ENCODE assay signal across 10 cellular contexts in the genomic region with DNA sequence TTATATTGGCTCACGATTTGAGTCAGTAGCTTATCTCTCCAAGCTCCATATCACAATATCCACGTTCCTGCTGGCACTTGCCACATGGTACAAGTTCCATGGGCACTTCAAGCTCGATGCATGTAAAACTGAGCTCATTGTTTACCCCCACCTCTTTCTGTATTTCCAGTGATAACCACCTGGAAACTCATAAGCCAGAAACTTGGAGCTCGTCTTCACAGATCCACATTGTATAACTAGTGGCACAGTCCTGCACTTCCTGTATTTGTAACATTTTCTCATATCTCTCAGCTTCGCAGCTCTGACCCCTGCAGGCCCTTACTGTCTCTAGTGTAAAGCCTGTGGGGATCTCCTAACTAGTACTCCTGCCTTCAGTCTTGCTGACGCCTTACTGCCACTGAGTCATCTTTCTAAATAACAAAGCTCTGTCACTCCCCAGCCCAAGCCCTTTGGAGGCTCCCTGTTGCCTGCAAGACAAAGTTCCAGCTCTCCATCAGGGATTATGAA. TPM values are rescaled to one million over a fixed set of nuclear protein-coding genes. Genes with fewer than 3 reads are reported as not detected.
DNase-seq lines count a peak whose midpoint lies in the region; ATAC-seq, FAIRE-seq and TF ChIP-seq lines count a peak whose summit lies in the region.
"Had no signal": no experiment of that assay in that cellular context is flagged by ENCODE, and none has a peak within 500 bp of the region (broad histone marks: within the 10 kb centered on the region; RNA-seq: fewer than 3 reads in every experiment).

No MANE protein-coding gene starts in this region.

- no peaks in the 10 kb centered on the region for H3K36me3 ChIP-seq in K562 (ENCODE audit: control insufficient read depth, insufficient read depth, low read length)

- in situ Hi-C loops in K562 (cut with MboI) = no loop called here

- no peak overlapping the region for H3K4me3 Mint-ChIP-seq in T-helper 1 cell treated with Interleukin-12 subunit alpha and Interleukin-12 subunit beta and Interleukin-4 antibody, amounts not matched to agents 30 μg/mL and 1 μg/mL, for 36 hours

- no peaks in the 10 kb centered on the region for H3K9me3 Mint-ChIP-seq in T-helper 1 cell treated with Interleukin-12 subunit alpha and Interleukin-12 subunit beta and Interleukin-4 antibody, amounts not matched to agents 30 μg/mL and 1 μg/mL, for 36 hours

- H3K4me2 ChIP-seq in K562 (ENCODE audit: insufficient read depth, low read length) = peak overlapping the region; percentile 58

- peaks cover 4% of the 10 kb centered on the region for H3K9me1 ChIP-seq in K562 (ENCODE audit: control insufficient read depth, insufficient read depth, low read length)

- 0 out of 2 replicates have a peak, but pooled peaks cover 3% of the 10 kb centered on the region for H4K20me1 ChIP-seq in K562 (replicated peaks; ENCODE audit: control insufficient read depth, insufficient read depth, low read length)

- POLR2A ChIA-PET in K562 (lab: Yijun Ruan, JAX) = interaction anchor here (0.6 to 1.4 kb wide), 5 partner anchors 10 to 666 kb away, joined by 3 to 4 read pairs (median 3); no protein-coding TSS in a partner anchor

- peaks cover 10% of the 10 kb centered on the region for H3K4me1 Mint-ChIP-seq in T-helper 1 cell treated with Interleukin-12 subunit alpha and Interleukin-12 subunit beta and Interleukin-4 antibody, amounts not matched to agents 30 μg/mL and 1 μg/mL, for 36 hours (ENCODE audit: low read depth)

- H3K36me3 Mint-ChIP-seq in T-helper 1 cell treated with Interleukin-12 subunit alpha and Interleukin-12 subunit beta and Interleukin-4 antibody, amounts not matched to agents 30 μg/mL and 1 μg/mL, for 36 hours (ENCODE audit: low read depth) = no peaks in the 10 kb centered on the region

- peak overlapping the region; percentile 90 for H2AFZ ChIP-seq in K562 (ENCODE audit: low read depth, low read length)

- DNase-seq in T-helper 1 cell (no peak), MV-4-11 (lab: John Stamatoyannopoulos, UW) (peak; percentile 59), K562 (ENCODE audit: extremely low read depth in 1 of 4, low spot score in 3 of 4) (peak; percentile 47 to 72 (median 56)), retinal pigment epithelial cell (ENCODE audit: low read depth) (no peak), LoVo (ENCODE audit: low spot score) (no peak), foreskin melanocyte (no peak)

- TF ChIP-seq POLR2A in K562 (conservative IDR thresholded peaks at IDR 0.05) = no peak

- H3K27ac Mint-ChIP-seq in T-helper 1 cell treated with Interleukin-12 subunit alpha and Interleukin-12 subunit beta and Interleukin-4 antibody, amounts not matched to agents 30 μg/mL and 1 μg/mL, for 36 hours = peak overlapping the region; percentile 12

- TF ChIP-seq CTCF in K562 (IDR thresholded peaks at IDR 0.05 in 2 of 3, conservative IDR thresholded peaks at IDR 0.05 in 1 of 3; ENCODE audit: insufficient read depth in 2 of 3, low read depth in 1 of 3, low read length in 3 of 3) (peak; percentile 35 to 46 (median 39); a peak in 3 of 6 replicates), retinal pigment epithelial cell (conservative IDR thresholded peaks at IDR 0.05; ENCODE audit: low read depth, low read length) (peak; percentile 5)

- H3K27ac ChIP-seq in K562 (ENCODE audit: extremely low read depth, low read depth, low read length) = peak overlapping the region; percentile 44; the same call in 1 of the 3 replicates

- H3K9ac ChIP-seq in K562 (ENCODE audit: insufficient read depth in 1 of 2, low read depth in 2 of 2, low read length in 2 of 2) = no peak overlapping the region

- CTCF ChIA-PET in K562 (lab: Yijun Ruan, JAX; ENCODE audit: low intra/inter-chr PET ratio) = interaction anchor here (0.6 kb wide), 1 partner anchor 18 kb away, joined by 3 read pairs; no protein-coding TSS in a partner anchor

- H3K27me3 ChIP-seq in K562 (ENCODE audit: control insufficient read depth in 2 of 2, insufficient read depth in 2 of 2, low read length in 2 of 2) = peaks cover 21 to 39% of the 10 kb centered on the region in 2 experiments

- TF ChIP-seq RAD21 in K562 (CRISPR knock-in tag; conservative IDR thresholded peaks at IDR 0.05 in 1 of 2, IDR thresholded peaks at IDR 0.05 in 1 of 2) = peak in 1 of 2 experiments; percentile 41; a peak in 2 of 4 replicates

- ATAC-seq in K562 (peak; percentile 92), HG03520 (IDR thresholded peaks at IDR 0.05; ENCODE audit: unreplicated experiment) (no peak)

- no peaks in the 10 kb centered on the region for H3K79me2 ChIP-seq in K562 (ENCODE audit: control insufficient read depth, insufficient read depth, low read length)

- FAIRE-seq in K562 (lab: Jason Lieb, UNC) = peak; percentile 82

- H3K4me1 ChIP-seq in K562 (replicated peaks in 1 of 2; ENCODE audit: control insufficient read depth in 2 of 2, insufficient read depth in 2 of 2, low read length in 2 of 2) = peaks cover 5 to 9% of the 10 kb centered on the region in 2 experiments; a peak in 3 of 5 replicates

- intact Hi-C loops in K562 (cut with micrococcal nuclease) = no loop called here

- H3K27me3 Mint-ChIP-seq in T-helper 1 cell treated with Interleukin-12 subunit alpha and Interleukin-12 subunit beta and Interleukin-4 antibody, amounts not matched to agents 30 μg/mL and 1 μg/mL, for 36 hours (ENCODE audit: low read depth) = no peaks in the 10 kb centered on the region

- 10% methylated on average over 6 of the region's 6 CpGs for WGBS in K562 (ENCODE audit: insufficient coverage, low coverage, missing lambda C conversion rate)

- no peak overlapping the region for H3K4me3 ChIP-seq in K562
- no peak overlapping the region for H3K4me3 ChIP-seq in retinal pigment epithelial cell (ENCODE audit: low read length)

- BruUV-seq in K562 (replicated peaks; lab: Mats Ljungman, UMichigan) = no TSS peak

- H3K9me3 ChIP-seq in K562 (replicated peaks; ENCODE audit: control insufficient read depth, insufficient read depth, low read depth, low read length) = no peaks in the 10 kb centered on the region

- TF ChIP-seq EP300 in K562 (IDR thresholded peaks at IDR 0.05; ENCODE audit: low read length) = no peak

RNA-seq across cellular contexts. Expression of a gene that starts 6.5 kb away (rescaled TPM):
- not detected in 2 replicates for total RNA-seq in K562 (2011; cell fraction: chromatin; rRNA removed; ENCODE audit: low replicate concordance)
- total RNA-seq in K562 (2011; cell fraction: nucleolus; rRNA removed) = not detected in 2 replicates
- not detected in 2 replicates for total RNA-seq in K562 (2011; cell fraction: nucleoplasm; rRNA removed)
- total RNA-seq in K562 (2014; rRNA removed) (not detected in 2 replicates), K562 (2014; rRNA removed; fragmentation: Illumina TruSeq; extraction: Trizol) (not detected in 2 replicates), K562 (2015; rRNA removed; fragmentation: Illumina TruSeq; extraction: Trizol) (not detected in 2 replicates), K562 (2021) (not detected in 2 replicates)
- polyA plus RNA-seq in K562 (2011; rRNA removed) (not detected in 2 replicates), K562 (2014; fragmentation: Illumina TruSeq; extraction: Trizol) (not detected in 2 replicates), K562 (2014; fragmentation: Nextera tagmentation; extraction: Ambion mirVana) (not detected), K562 (2014; rRNA removed) (not detected in 2 replicates)
- polyA plus RNA-seq in K562 (2011; cell fraction: cytosol; rRNA removed) = not detected in 2 replicates
- not detected in 2 replicates for polyA plus RNA-seq in K562 (2011; cell fraction: nucleus; rRNA removed)
- not detected in 2 replicates for polyA plus RNA-seq in K562 (2012)
- polyA minus RNA-seq in K562 (2011; rRNA and poly(A)+ RNA removed) = not detected in 2 replicates
- polyA minus RNA-seq in K562 (2011; cell fraction: cytosol; rRNA and poly(A)+ RNA removed) = not detected in 2 replicates
- polyA minus RNA-seq in K562 (2011; cell fraction: nucleus; rRNA and poly(A)+ RNA removed) = not detected in 2 replicates

RNA-seq across cellular contexts. Expression of a gene that starts 7.4 kb away (rescaled TPM):
- not detected in 2 replicates for total RNA-seq in K562 (2011; cell fraction: chromatin; rRNA removed; ENCODE audit: low replicate concordance)
- not detected in 2 replicates for total RNA-seq in K562 (2011; cell fraction: nucleolus; rRNA removed)
- not detected in 2 replicates for total RNA-seq in K562 (2011; cell fraction: nucleoplasm; rRNA removed)
- total RNA-seq in K562 (2014; rRNA removed) = not detected in 2 replicates
- total RNA-seq in K562 (2014; rRNA removed; fragmentation: Illumina TruSeq; extraction: Trizol) = not detected in 2 replicates
- total RNA-seq in K562 (2015; rRNA removed; fragmentation: Illumina TruSeq; extraction: Trizol) = not detected in 2 replicates
- total RNA-seq in K562 (2021) = not detected in 2 replicates
- not detected in 2 replicates for polyA plus RNA-seq in K562 (2011; rRNA removed)
- not detected in 2 replicates for polyA plus RNA-seq in K562 (2011; cell fraction: cytosol; rRNA removed)
- not detected in 2 replicates for polyA plus RNA-seq in K562 (2011; cell fraction: nucleus; rRNA removed)
- polyA plus RNA-seq in K562 (2012) = not detected in 2 replicates
- polyA plus RNA-seq in K562 (2014; fragmentation: Illumina TruSeq; extraction: Trizol) = not detected in 2 replicates
- polyA plus RNA-seq in K562 (2014; fragmentation: Nextera tagmentation; extraction: Ambion mirVana) = not detected
- not detected in 2 replicates for polyA plus RNA-seq in K562 (2014; rRNA removed)
- polyA minus RNA-seq in K562 (2011; rRNA and poly(A)+ RNA removed) = not detected in 2 replicates
- not detected in 2 replicates for polyA minus RNA-seq in K562 (2011; cell fraction: cytosol; rRNA and poly(A)+ RNA removed)
- polyA minus RNA-seq in K562 (2011; cell fraction: nucleus; rRNA and poly(A)+ RNA removed) = not detected in 2 replicates
- total RNA-seq: HT-29; T-helper 2 cell treated with Interferon-gamma antibody and Interleukin-4, amounts not matched to agents 100 ng/mL and 5 ng/mL, for 36 hours had no signal

RNA-seq across cellular contexts. Expression of a gene that starts 14.5 kb away (rescaled TPM):
- total RNA-seq in K562 (2011; cell fraction: chromatin; rRNA removed; ENCODE audit: low replicate concordance) = not detected in 2 replicates
- not detected in 2 replicates for total RNA-seq in K562 (2011; cell fraction: nucleolus; rRNA removed)
- total RNA-seq in K562 (2011; cell fraction: nucleoplasm; rRNA removed) = not detected in 2 replicates
- not detected in 2 replicates for total RNA-seq in K562 (2014; rRNA removed)
- total RNA-seq in K562 (2014; rRNA removed; fragmentation: Illumina TruSeq; extraction: Trizol) = not detected in 2 replicates
- not detected in 2 replicates for total RNA-seq in K562 (2015; rRNA removed; fragmentation: Illumina TruSeq; extraction: Trizol)
- not detected in 2 replicates for total RNA-seq in K562 (2021)
- not detected in 2 replicates for polyA plus RNA-seq in K562 (2011; rRNA removed)
- polyA plus RNA-seq in K562 (2011; cell fraction: cytosol; rRNA removed) = not detected in 2 replicates
- not detected in 2 replicates for polyA plus RNA-seq in K562 (2011; cell fraction: nucleus; rRNA removed)
- polyA plus RNA-seq in K562 (2012) = not detected in 2 replicates
- polyA plus RNA-seq in K562 (2014; fragmentation: Illumina TruSeq; extraction: Trizol) = not detected in 2 replicates
- not detected for polyA plus RNA-seq in K562 (2014; fragmentation: Nextera tagmentation; extraction: Ambion mirVana)
- not detected in 2 replicates for polyA plus RNA-seq in K562 (2014; rRNA removed)
- not detected in 2 replicates for polyA minus RNA-seq in K562 (2011; rRNA and poly(A)+ RNA removed)
- not detected in 2 replicates for polyA minus RNA-seq in K562 (2011; cell fraction: cytosol; rRNA and poly(A)+ RNA removed)
- not detected in 2 replicates for polyA minus RNA-seq in K562 (2011; cell fraction: nucleus; rRNA and poly(A)+ RNA removed)

RNA-seq across cellular contexts. Expression of a gene that starts 40.9 kb away (rescaled TPM):
- not detected in 2 replicates for total RNA-seq in K562 (2011; cell fraction: chromatin; rRNA removed; ENCODE audit: low replicate concordance)
- not detected in 2 replicates for total RNA-seq in K562 (2011; cell fraction: nucleolus; rRNA removed)
- total RNA-seq in K562 (2011; cell fraction: nucleoplasm; rRNA removed) = not detected in 2 replicates
- total RNA-seq in K562 (2014; rRNA removed) (not detected in 2 replicates), K562 (2014; rRNA removed; fragmentation: Illumina TruSeq; extraction: Trizol) (not detected in 2 replicates), K562 (2015; rRNA removed; fragmentation: Illumina TruSeq; extraction: Trizol) (not detected in 2 replicates), K562 (2021) (not detected in 2 replicates)
- polyA plus RNA-seq in K562 (2011; rRNA removed) (not detected in 2 replicates), K562 (2014; fragmentation: Illumina TruSeq; extraction: Trizol) (not detected in 2 replicates), K562 (2014; fragmentation: Nextera tagmentation; extraction: Ambion mirVana) (not detected), K562 (2014; rRNA removed) (not detected in 2 replicates)
- not detected in 2 replicates for polyA plus RNA-seq in K562 (2011; cell fraction: cytosol; rRNA removed)
- not detected in 2 replicates for polyA plus RNA-seq in K562 (2011; cell fraction: nucleus; rRNA removed)
- polyA plus RNA-seq in K562 (2012) = not detected in 2 replicates
- not detected in 2 replicates for polyA minus RNA-seq in K562 (2011; rRNA and poly(A)+ RNA removed)
- not detected in 2 replicates for polyA minus RNA-seq in K562 (2011; cell fraction: cytosol; rRNA and poly(A)+ RNA removed)
- not detected in 2 replicates for polyA minus RNA-seq in K562 (2011; cell fraction: nucleus; rRNA and poly(A)+ RNA removed)
- total RNA-seq: HT-29; T-helper 2 cell treated with Interferon-gamma antibody and Interleukin-4, amounts not matched to agents 100 ng/mL and 5 ng/mL, for 36 hours had no signal

RNA-seq across cellular contexts. Expression of a gene that starts 55.8 kb away (rescaled TPM):
- total RNA-seq in K562 (2011; cell fraction: chromatin; rRNA removed; ENCODE audit: low replicate concordance) = 21.0 and 31.5 TPM in 2 replicates
- total RNA-seq in K562 (2011; cell fraction: nucleolus; rRNA removed) = 9.5 and 11.7 TPM in 2 replicates
- total RNA-seq in K562 (2011; cell fraction: nucleoplasm; rRNA removed) = 16.6 and 17.5 TPM in 2 replicates
- total RNA-seq in K562 (2014; rRNA removed) = 7.1 and 7.2 TPM in 2 replicates
- 8.4 and 9.6 TPM in 2 replicates for total RNA-seq in K562 (2014; rRNA removed; fragmentation: Illumina TruSeq; extraction: Trizol)
- 3.4 and 4.3 TPM in 2 replicates for total RNA-seq in K562 (2015; rRNA removed; fragmentation: Illumina TruSeq; extraction: Trizol)
- total RNA-seq in K562 (2021) = 11.4 and 11.5 TPM in 2 replicates
- 17.0 and 21.3 TPM in 2 replicates for polyA plus RNA-seq in K562 (2011; rRNA removed)
- polyA plus RNA-seq in K562 (2011; cell fraction: cytosol; rRNA removed) = 8.6 and 14.0 TPM in 2 replicates
- 14.9 and 15.1 TPM in 2 replicates for polyA plus RNA-seq in K562 (2011; cell fraction: nucleus; rRNA removed)
- 9.0 and 10.0 TPM in 2 replicates for polyA plus RNA-seq in K562 (2012)
- polyA plus RNA-seq in K562 (2014; fragmentation: Illumina TruSeq; extraction: Trizol) = 10.8 and 11.4 TPM in 2 replicates
- polyA plus RNA-seq in K562 (2014; fragmentation: Nextera tagmentation; extraction: Ambion mirVana) = 1 to 10 TPM; 5.3 to 6.9 TPM
- 8.9 and 10.3 TPM in 2 replicates for polyA plus RNA-seq in K562 (2014; rRNA removed)
- polyA minus RNA-seq in K562 (2011; rRNA and poly(A)+ RNA removed) = 14.0 and 16.3 TPM in 2 replicates
- 5.1 and 5.3 TPM in 2 replicates for polyA minus RNA-seq in K562 (2011; cell fraction: cytosol; rRNA and poly(A)+ RNA removed)
- 4.6 and 6.3 TPM in 2 replicates for polyA minus RNA-seq in K562 (2011; cell fraction: nucleus; rRNA and poly(A)+ RNA removed)

Comparison
In these comparisons a context has a peak if more than half of its experiments do, and no peak if none do; other contexts are left out.
1. DNase-seq: peak in MV-4-11 (single experiment) and K562 (4 of 4); none in T-helper 1 cell (0 of 5), retinal pigment epithelial cell (single experiment), LoVo (single experiment) and foreskin melanocyte (single experiment).